In the genomic region with DNA sequence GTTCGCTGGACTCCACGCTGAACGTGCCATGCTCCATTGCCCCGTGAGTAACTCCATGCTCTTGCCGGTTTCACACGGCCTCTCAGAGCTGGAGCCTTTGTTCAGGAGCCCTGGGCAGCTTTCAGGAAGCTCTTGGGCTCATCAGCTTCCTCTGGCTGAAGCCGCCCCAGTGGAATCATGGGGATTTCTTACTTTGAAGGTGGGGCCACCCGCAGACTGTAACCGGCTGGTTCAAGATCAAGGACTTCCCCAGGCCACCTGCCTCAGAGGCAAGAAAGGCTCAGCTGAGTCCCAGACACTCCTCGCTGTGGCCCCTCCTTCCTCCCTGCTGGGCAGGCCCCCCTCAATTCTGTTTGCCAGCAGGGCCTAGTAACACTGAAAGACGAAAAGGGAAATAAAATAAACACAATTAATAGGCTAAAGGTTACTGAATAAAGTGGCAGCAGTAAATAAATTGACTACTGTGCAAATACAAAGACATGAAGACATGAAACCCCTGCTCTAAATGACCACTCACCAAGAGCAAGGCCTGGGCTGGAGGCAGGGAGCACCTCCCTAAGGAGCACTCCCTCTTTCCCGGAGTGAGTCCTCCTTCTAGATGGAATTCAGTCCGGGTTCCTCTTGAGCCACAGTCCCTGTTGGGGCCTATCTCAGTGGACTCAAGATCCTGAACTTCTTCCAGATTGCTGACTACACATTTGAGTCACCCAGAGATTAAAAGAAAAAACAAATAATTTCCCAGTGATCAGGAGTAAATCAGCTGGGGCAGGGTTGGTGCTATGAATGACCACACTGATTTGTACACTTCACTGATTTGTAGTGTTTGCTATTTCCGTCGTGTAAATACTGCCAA, we compare ENCODE assay signal across 8 cellular contexts. TPM values are rescaled to one million over a fixed set of nuclear protein-coding genes. Genes with fewer than 3 reads are reported as not detected.
DNase-seq lines count a peak whose midpoint lies in the region; ATAC-seq, FAIRE-seq and TF ChIP-seq lines count a peak whose summit lies in the region.

No MANE protein-coding gene starts in this region.

- peaks cover 2% of the 10 kb centered on the region for H3K27me3 Mint-ChIP-seq in T-helper 2 cell treated with Interferon-gamma antibody and Interleukin-4, amounts not matched to agents 5 μg/mL and 100 μg/mL, for 36 hours (ENCODE audit: low read depth)

- no peak for FAIRE-seq in small intestine (lab: Jason Lieb, UNC)

- H3K36me3 ChIP-seq in small intestine (ENCODE audit: control insufficient read depth in 2 of 2, insufficient read depth in 2 of 2, low read length in 2 of 2) (no peaks in the 10 kb centered on the region), esophagus muscularis mucosa (no peaks in the 10 kb centered on the region)

- no peaks in the 10 kb centered on the region for H3K9me3 ChIP-seq in small intestine (ENCODE audit: control insufficient read depth, low read depth)
- H3K9me3 ChIP-seq in esophagus muscularis mucosa = no peaks in the 10 kb centered on the region

- peak overlapping the region; percentile 41 for H3K4me3 Mint-ChIP-seq in T-helper 2 cell treated with Interferon-gamma antibody and Interleukin-4, amounts not matched to agents 5 μg/mL and 100 μg/mL, for 36 hours

- H3K27ac ChIP-seq in small intestine (ENCODE audit: low read depth in 1 of 2, low read length in 1 of 2) (peak overlapping the region; percentile 75 to 89), esophagus muscularis mucosa (replicated peaks in 1 of 4) (no peak overlapping the region)

- peak; percentile 64 for ATAC-seq in HG03521 (IDR thresholded peaks at IDR 0.05; ENCODE audit: unreplicated experiment)

- peaks cover 24% of the 10 kb centered on the region for H3K4me1 Mint-ChIP-seq in T-helper 2 cell treated with Interferon-gamma antibody and Interleukin-4, amounts not matched to agents 5 μg/mL and 100 μg/mL, for 36 hours (ENCODE audit: low read depth)

- TF ChIP-seq CTCF in GM20000 (IDR thresholded peaks at IDR 0.05; ENCODE audit: extremely low read depth, missing control alignments) (no peak), esophagus muscularis mucosa (IDR thresholded peaks at IDR 0.05) (no peak)

- H3K27ac Mint-ChIP-seq in T-helper 2 cell treated with Interferon-gamma antibody and Interleukin-4, amounts not matched to agents 5 μg/mL and 100 μg/mL, for 36 hours = peak overlapping the region; percentile 77

- H3K4me1 ChIP-seq in small intestine (ENCODE audit: control insufficient read depth in 2 of 2, insufficient read depth in 1 of 2, low read depth in 1 of 2, low read length in 1 of 2) (peaks cover 0 to 9% of the 10 kb centered on the region in 2 donors), esophagus muscularis mucosa (peaks cover 0 to 5% (median 0%) of the 10 kb centered on the region in 4 donors)

- no peak for TF ChIP-seq EP300 in esophagus muscularis mucosa (IDR thresholded peaks at IDR 0.05)

- H3K36me3 Mint-ChIP-seq in T-helper 2 cell treated with Interferon-gamma antibody and Interleukin-4, amounts not matched to agents 5 μg/mL and 100 μg/mL, for 36 hours (ENCODE audit: low read depth) = no peaks in the 10 kb centered on the region

- intact Hi-C loops in esophagus muscularis mucosa (cut with DNase I) = no loop called here

- no peaks in the 10 kb centered on the region for H3K9me3 Mint-ChIP-seq in T-helper 2 cell treated with Interferon-gamma antibody and Interleukin-4, amounts not matched to agents 5 μg/mL and 100 μg/mL, for 36 hours

- DNase-seq in GM04504 (ENCODE audit: low read depth) (peak; percentile 42), GM20000 (ENCODE audit: low spot score) (peak; percentile 88), fibroblast of peridontal ligament (ENCODE audit: extremely low read depth) (peak; percentile 66), small intestine (peak; percentile 89), OCI-M1 (lab: John Stamatoyannopoulos, UW) (no peak), esophagus muscularis mucosa (ENCODE audit: extremely low spot score) (no peak)
- DNase-seq in T-helper 2 cell treated with Interferon-gamma antibody and Interleukin-4, amounts not matched to agents 5 μg/mL and 100 μg/mL, for 36 hours (ENCODE audit: low spot score) = peak; percentile 16

- H3K27me3 ChIP-seq in small intestine (ENCODE audit: control insufficient read depth in 2 of 2, insufficient read depth in 2 of 2, low read length in 2 of 2) (no peaks in the 10 kb centered on the region), esophagus muscularis mucosa (no peaks in the 10 kb centered on the region)

- H3K4me3 ChIP-seq in small intestine (ENCODE audit: low read depth in 1 of 2, low read length in 2 of 2) (no peak overlapping the region), esophagus muscularis mucosa (no peak overlapping the region)

- no peak for TF ChIP-seq POLR2A in esophagus muscularis mucosa (IDR thresholded peaks at IDR 0.05; ENCODE audit: low read depth)

- 8 to 35% (median 25%) methylated on average over 15 of the region's 15 CpGs for WGBS in small intestine, 3 donors
- 70% methylated on average over 15 of the region's 15 CpGs for WGBS in esophagus muscularis mucosa

RNA-seq across cellular contexts. Expression of a gene that starts 51.0 kb away (rescaled TPM):
- polyA plus RNA-seq in small intestine = under 1 TPM in 1 of 3 donors, not detected in 2; 0.22 TPM
- not detected for total RNA-seq in esophagus muscularis mucosa

RNA-seq across cellular contexts. Expression of a gene that starts 56.2 kb away (rescaled TPM):
- polyA plus RNA-seq in small intestine = 100 to 1,000 TPM in 2 of 3 donors, 10 to 100 TPM in 1; 25.0 to 143 (median 117) TPM
- total RNA-seq in esophagus muscularis mucosa = not detected

Comparison
In these comparisons a context has a peak if more than half of its experiments do, and no peak if none do; other contexts are left out.
1. DNase-seq: peak in GM04504 (single experiment), GM20000 (single experiment), T-helper 2 cell treated with Interferon-gamma antibody and Interleukin-4, amounts not matched to agents 5 μg/mL and 100 μg/mL, for 36 hours (single experiment), fibroblast of peridontal ligament (single experiment) and small intestine (single experiment); none in OCI-M1 (single experiment) and esophagus muscularis mucosa (single experiment).
2. H3K27ac ChIP-seq: peak in small intestine (2 of 2); none in esophagus muscularis mucosa (0 of 4).